ENCODE assay signal across 1 cellular context in the genomic region with DNA sequence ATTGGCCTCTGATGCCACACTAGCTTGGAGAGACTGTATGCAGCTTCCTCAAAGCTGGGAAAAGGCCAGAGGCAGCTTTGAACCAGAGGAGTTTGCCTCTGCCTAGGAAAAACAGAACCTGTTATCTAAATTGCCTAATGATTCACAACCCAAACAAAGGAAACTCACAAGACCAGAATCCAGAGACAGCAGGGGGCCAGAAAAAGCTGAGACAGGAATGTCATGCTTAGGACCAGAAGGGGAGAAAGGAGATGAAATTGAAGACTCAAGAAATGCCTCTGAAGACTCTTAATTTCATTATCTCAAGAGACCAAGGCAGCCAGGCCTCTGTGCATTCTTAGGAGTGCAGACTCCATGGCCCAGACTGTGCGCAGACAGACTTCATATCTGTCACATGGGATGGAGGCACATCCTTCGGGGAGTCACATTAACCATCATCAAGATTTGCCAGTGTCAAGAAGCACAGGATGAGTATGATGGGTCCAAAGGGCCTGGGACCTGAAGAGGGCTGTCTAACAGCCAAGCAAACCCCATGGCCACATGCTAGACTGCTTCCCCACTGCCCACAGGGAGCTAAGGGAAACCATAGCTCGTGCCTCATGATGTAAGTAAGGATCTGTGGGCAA.
TF ChIP-seq lines count a peak whose summit lies in the region.

No MANE protein-coding gene starts in this region.

TF ChIP-seq in HEK293, 187 proteins besides CTCF, POLR2A, EP300 and RAD21 (continued from another document):
- TF ChIP-seq TCF7L2 (IDR thresholded peaks at IDR 0.05; ENCODE audit: borderline replicate concordance, low read depth, low read length) (peak; percentile 46; the same call in 1 of the 2 replicates), ZNF175 (tag by site-specific recombination; IDR thresholded peaks at IDR 0.05) (no peak), ZNF791 (tag by site-specific recombination; IDR thresholded peaks at IDR 0.05) (no peak)
